In the genomic region with DNA sequence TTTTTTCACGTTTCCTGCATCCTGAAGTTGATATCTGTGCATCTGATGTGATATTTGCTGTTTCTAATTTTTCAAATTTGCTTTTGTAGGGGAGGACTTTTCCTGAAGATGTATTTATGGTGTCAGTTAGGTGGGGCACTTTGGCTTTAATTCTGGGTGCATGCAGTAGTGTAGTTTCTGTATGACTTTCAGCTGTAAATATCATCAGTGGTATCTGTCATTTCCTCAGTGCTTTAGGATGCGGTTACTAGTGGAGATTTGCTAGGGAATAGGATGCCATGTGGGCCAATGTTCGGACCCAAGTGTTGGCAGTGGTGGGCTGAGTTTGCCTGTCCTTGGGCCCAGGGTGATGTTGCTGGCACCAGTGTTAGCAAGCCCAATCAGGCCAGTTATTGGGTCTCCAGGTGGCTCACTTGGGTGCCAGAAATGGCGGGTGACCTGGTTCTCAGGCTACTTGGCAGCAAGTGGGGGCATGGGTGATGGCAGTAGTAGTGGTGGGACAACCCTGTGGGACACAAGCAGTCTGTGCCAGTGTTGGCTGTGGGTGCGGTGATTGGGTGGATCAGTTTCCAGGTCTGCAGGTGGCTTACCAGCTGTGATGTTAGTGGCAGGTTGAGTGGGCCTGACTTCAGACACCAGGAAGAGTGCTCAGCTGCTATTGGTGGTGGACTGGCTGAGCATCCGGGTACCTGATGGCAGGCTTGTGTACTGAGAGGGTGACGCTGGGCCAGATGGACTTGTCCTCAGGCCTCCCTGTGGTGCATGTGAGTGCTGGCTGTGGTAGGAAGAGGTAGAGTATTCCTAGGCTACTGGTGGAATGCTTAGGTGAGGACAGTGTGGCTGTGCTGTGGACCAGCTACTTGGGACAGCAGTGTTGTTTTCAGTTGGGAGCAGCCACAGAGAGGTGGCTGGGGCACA, we compare ENCODE assay signal across 17 cellular contexts. TPM values are rescaled to one million over a fixed set of nuclear protein-coding genes. Genes with fewer than 3 reads are reported as not detected.
DNase-seq lines count a peak whose midpoint lies in the region; ATAC-seq, FAIRE-seq and TF ChIP-seq lines count a peak whose summit lies in the region.
"Had no signal": no experiment of that assay in that cellular context is flagged by ENCODE, and none has a peak within 500 bp of the region (broad histone marks: within the 10 kb centered on the region; RNA-seq: fewer than 3 reads in every experiment).

No MANE protein-coding gene starts in this region.

- H3K27ac Mint-ChIP-seq in activated T-cell treated with anti-CD3 and anti-CD28 coated beads, Interleukin-2, amount 50 U/mL, for 72 hours = peak overlapping the region; percentile 7
- H3K27ac Mint-ChIP-seq in naive thymus-derived CD4-positive, alpha-beta T cell = peak overlapping the region in 6 of 9 donors; percentile 8 to 78 (median 52)
- no peak overlapping the region for H3K27ac Mint-ChIP-seq in endothelial cell (ENCODE audit: unreplicated experiment)

- peak overlapping the region; percentile 6 to 16 for H3K4me3 Mint-ChIP-seq in activated T-cell treated with anti-CD3 and anti-CD28 coated beads, Interleukin-2, amount 50 U/mL, for 72 hours
- peak overlapping the region in 9 of 10 donors; percentile 4 to 77 (median 49) for H3K4me3 Mint-ChIP-seq in naive thymus-derived CD4-positive, alpha-beta T cell
- no peak overlapping the region for H3K4me3 Mint-ChIP-seq in endothelial cell (ENCODE audit: unreplicated experiment)

- peaks cover 6 to 15% of the 10 kb centered on the region in 2 donors for H3K9me3 Mint-ChIP-seq in activated T-cell treated with anti-CD3 and anti-CD28 coated beads, Interleukin-2, amount 50 U/mL, for 72 hours
- peaks cover 0 to 29% (median 9%) of the 10 kb centered on the region in 11 donors for H3K9me3 Mint-ChIP-seq in naive thymus-derived CD4-positive, alpha-beta T cell
- no peaks in the 10 kb centered on the region for H3K9me3 Mint-ChIP-seq in endothelial cell (ENCODE audit: unreplicated experiment)

- no peak for FAIRE-seq in GM12878 (lab: Jason Lieb, UNC)
- FAIRE-seq: endometrium had no signal

- CTCF ChIA-PET in GM12878 (lab: Yijun Ruan, JAX) = no interaction called here
- CTCF ChIA-PET in naive thymus-derived CD4-positive, alpha-beta T cell (lab: Charles Lee) = no interaction called here

- no peak for TF ChIP-seq POLR2A in GM12878 (IDR thresholded peaks at IDR 0.05; ENCODE audit: low read depth, low read length)

- H2AFZ ChIP-seq in GM12878 (ENCODE audit: control insufficient read depth, low read depth, low read length) = no peak overlapping the region

- 66% methylated on average over 7 of the region's 7 CpGs for WGBS in GM12878 (ENCODE audit: insufficient coverage, insufficient replicate concordance, low lambda C conversion rate, missing lambda C conversion rate)

- H3K4me1 ChIP-seq in GM12878 (ENCODE audit: control insufficient read depth, insufficient read depth, low read length) = peaks cover 8% of the 10 kb centered on the region
- H3K4me1 ChIP-seq in naive thymus-derived CD4-positive, alpha-beta T cell (ENCODE audit: control insufficient read depth in 2 of 2, insufficient read depth in 2 of 2, low read length in 2 of 2) = peaks cover 0 to 64% of the 10 kb centered on the region in 2 donors
- H3K4me1 ChIP-seq: prostate gland had no signal

- TF ChIP-seq CTCF in GM12878 (IDR thresholded peaks at IDR 0.05 in 2 of 3, conservative IDR thresholded peaks at IDR 0.05 in 1 of 3; ENCODE audit: control insufficient read depth in 2 of 3, extremely low read depth in 1 of 3, insufficient read depth in 1 of 3, low read depth in 3 of 3, low read length in 3 of 3) = no peak
- TF ChIP-seq CTCF in endothelial cell (IDR thresholded peaks at IDR 0.05; ENCODE audit: unreplicated experiment) = no peak

- no peaks in the 10 kb centered on the region; the same call in 1 of the 2 replicates for H3K79me2 ChIP-seq in GM12878 (ENCODE audit: control insufficient read depth, insufficient read depth, low read length)

- SMC1A ChIA-PET in GM12878 (lab: Charles Lee; ENCODE audit: uncharacterized antibody, unreplicated experiment) = interaction anchor here (0.9 to 1.6 kb wide), 3 partner anchors 10 to 17 kb away, joined by 3 to 6 read pairs (median 4); no protein-coding TSS in a partner anchor

- no peaks in the 10 kb centered on the region for H4K20me1 ChIP-seq in GM12878 (ENCODE audit: control insufficient read depth, insufficient read depth)

- TF ChIP-seq EP300 in GM12878 (IDR thresholded peaks at IDR 0.05; ENCODE audit: borderline replicate concordance in 1 of 2, control insufficient read depth in 1 of 2, low read depth in 2 of 2, low read length in 2 of 2) = no peak

- POLR2A ChIA-PET in GM12878 (lab: Charles Lee) = interaction anchor here (0.6 to 0.9 kb wide), 3 partner anchors 17 to 278 kb away, joined by 3 read pairs; no protein-coding TSS in a partner anchor
- POLR2A ChIA-PET in naive thymus-derived CD4-positive, alpha-beta T cell (lab: Charles Lee) = interaction anchor here (1.3 kb wide), 1 partner anchor 24 kb away, joined by 3 read pairs; the partner anchor contains the start of gene CD55

- H3K4me2 ChIP-seq in GM12878 (ENCODE audit: control insufficient read depth, insufficient read depth) = no peak overlapping the region

- H3K36me3 ChIP-seq in GM12878 (ENCODE audit: control insufficient read depth in 2 of 2, insufficient read depth in 2 of 2, low read length in 1 of 2) = peaks cover 4 to 5% of the 10 kb centered on the region in 2 experiments; a peak in 2 of 4 replicates
- peaks cover 0 to 45% (median 19%) of the 10 kb centered on the region in 3 experiments for H3K36me3 ChIP-seq in naive thymus-derived CD4-positive, alpha-beta T cell (ENCODE audit: control insufficient read depth in 2 of 3, insufficient read depth in 3 of 3, low read length in 3 of 3)
- H3K36me3 ChIP-seq: cardiac muscle cell, prostate gland had no signal

- RAD21 ChIA-PET in GM12878 (lab: Charles Lee; ENCODE audit: unreplicated experiment) = interaction anchor here (0.9 kb wide), 1 partner anchor 12 kb away, joined by 4 read pairs; no protein-coding TSS in a partner anchor

- H3K4me1 Mint-ChIP-seq in activated T-cell treated with anti-CD3 and anti-CD28 coated beads, Interleukin-2, amount 50 U/mL, for 72 hours (ENCODE audit: low read depth) = peaks cover 89% of the 10 kb centered on the region
- H3K4me1 Mint-ChIP-seq in naive thymus-derived CD4-positive, alpha-beta T cell = peaks cover 64 to 98% (median 96%) of the 10 kb centered on the region in 7 donors
- H3K4me1 Mint-ChIP-seq in endothelial cell (ENCODE audit: unreplicated experiment) = no peaks in the 10 kb centered on the region

- H3K9ac ChIP-seq in GM12878 (ENCODE audit: control insufficient read depth, insufficient read depth, low read length) = no peak overlapping the region

- intact Hi-C loops in GM12878 (cut with micrococcal nuclease; ENCODE audit: unreplicated experiment) = no loop called here
- intact Hi-C loops in naive thymus-derived CD4-positive, alpha-beta T cell (cut with micrococcal nuclease) = loop anchor here in 1 of 2 donors (1.0 kb wide), 1 partner anchor 10 kb away; no protein-coding TSS in a partner anchor

- no peaks in the 10 kb centered on the region for H3K27me3 Mint-ChIP-seq in activated T-cell treated with anti-CD3 and anti-CD28 coated beads, Interleukin-2, amount 50 U/mL, for 72 hours (ENCODE audit: low read depth)
- H3K27me3 Mint-ChIP-seq in naive thymus-derived CD4-positive, alpha-beta T cell = no peaks in the 10 kb centered on the region
- peaks cover 3% of the 10 kb centered on the region for H3K27me3 Mint-ChIP-seq in endothelial cell (ENCODE audit: unreplicated experiment)

- in situ Hi-C loops in GM12878 (cut with MboI) = no loop called here

- H3K4me3 ChIP-seq in GM12878 = no peak overlapping the region
- no peak overlapping the region for H3K4me3 ChIP-seq in naive thymus-derived CD4-positive, alpha-beta T cell (ENCODE audit: low read length)
- H3K4me3 ChIP-seq: cardiac muscle cell, prostate gland, thoracic aorta had no signal

- peaks cover 52 to 83% of the 10 kb centered on the region in 2 donors for H3K36me3 Mint-ChIP-seq in activated T-cell treated with anti-CD3 and anti-CD28 coated beads, Interleukin-2, amount 50 U/mL, for 72 hours (ENCODE audit: insufficient read depth in 2 of 2)
- H3K36me3 Mint-ChIP-seq in naive thymus-derived CD4-positive, alpha-beta T cell = peaks cover 45 to 90% (median 86%) of the 10 kb centered on the region in 5 donors
- peaks cover 11% of the 10 kb centered on the region for H3K36me3 Mint-ChIP-seq in endothelial cell (ENCODE audit: low read depth, unreplicated experiment)

- DNase-seq in activated T-cell treated with anti-CD3 and anti-CD28 coated beads, Interleukin-2, amount 50 U/mL, for 72 hours = no peak
- DNase-seq in activated T-cell treated with anti-CD3 and anti-CD28 coated beads, Interleukin-2, amount 50 U/mL, for 48 hours = no peak
- DNase-seq in GM12878 (ENCODE audit: low read depth, low spot score) (no peak), endothelial cell (ENCODE audit: low spot score) (no peak)
- DNase-seq in naive thymus-derived CD4-positive, alpha-beta T cell = no peak
- DNase-seq in stimulated activated CD8-positive, alpha-beta memory T cell treated with anti-CD3 and anti-CD28 coated beads, Interleukin-4, amount 100 ng/mL, for 48 hours = no peak
- DNase-seq: ACHN; activated CD4-positive, alpha-beta T cell treated with anti-CD3 and anti-CD28 coated beads for 4 hours; activated gamma-delta T cell; KBM-7; SHP77 had no signal

- ATAC-seq in activated T-cell treated with anti-CD3 and anti-CD28 coated beads, Interleukin-2, amount 50 U/mL, for 72 hours (replicated peaks in 1 of 2) = peak; percentile 37 to 64
- peak; percentile 60 for ATAC-seq in GM12878
- ATAC-seq in naive thymus-derived CD4-positive, alpha-beta T cell = peak; percentile 17
- ATAC-seq in GM21825 (IDR thresholded peaks at IDR 0.05; ENCODE audit: unreplicated experiment) = no peak

- TF ChIP-seq RAD21 in GM12878 (IDR thresholded peaks at IDR 0.05; ENCODE audit: insufficient read depth, low read depth, low read length) = no peak

- no peaks in the 10 kb centered on the region for H3K27me3 ChIP-seq in GM12878 (replicated peaks in 1 of 2; ENCODE audit: control insufficient read depth in 2 of 2, insufficient read depth in 2 of 2, low read length in 1 of 2)
- no peaks in the 10 kb centered on the region for H3K27me3 ChIP-seq in naive thymus-derived CD4-positive, alpha-beta T cell (ENCODE audit: control insufficient read depth in 2 of 2, insufficient read depth in 2 of 2, low read length in 2 of 2)
- H3K27me3 ChIP-seq: cardiac muscle cell had no signal

- no TSS peak for BruUV-seq in GM12878 (replicated peaks; lab: Mats Ljungman, UMichigan)

- H3K27ac ChIP-seq in GM12878 (ENCODE audit: control insufficient read depth, insufficient read depth) (no peak overlapping the region), temporal lobe (ENCODE audit: low read depth, low read length) (peak overlapping the region; percentile 2)
- H3K27ac ChIP-seq in naive thymus-derived CD4-positive, alpha-beta T cell (ENCODE audit: low read depth, low read length) = no peak overlapping the region
- H3K27ac ChIP-seq: cardiac muscle cell, prostate gland had no signal

- H3K9me3 ChIP-seq in GM12878 (replicated peaks; ENCODE audit: control insufficient read depth, insufficient read depth, low read length) = peaks cover 10% of the 10 kb centered on the region; the same call in 2 of the 3 replicates
- no peaks in the 10 kb centered on the region for H3K9me3 ChIP-seq in naive thymus-derived CD4-positive, alpha-beta T cell (ENCODE audit: control insufficient read depth in 2 of 3, low read length in 3 of 3)
- H3K9me3 ChIP-seq: prostate gland, thoracic aorta had no signal

RNA-seq across cellular contexts. Expression of gene CD55, which starts 24.4 kb away (rescaled TPM):
- 100 to 1,000 TPM; 137 to 147 TPM for total RNA-seq in activated T-cell treated with anti-CD3 and anti-CD28 coated beads, Interleukin-2, amount 50 U/mL, for 72 hours
- 205 and 212 TPM in 2 replicates for total RNA-seq in GM12878 (2013; cell fraction: nucleolus; rRNA removed)
- total RNA-seq in GM12878 (2014; rRNA removed) = 15.7 and 21.1 TPM in 2 replicates
- 19.3 and 19.9 TPM in 2 replicates for total RNA-seq in GM12878 (2014; rRNA removed; fragmentation: Illumina TruSeq; extraction: Trizol)
- 14.5 and 19.2 TPM in 2 replicates for total RNA-seq in GM12878 (2021)
- 9.2 TPM for polyA plus RNA-seq in GM12878 (2011; ENCODE audit: low read depth)
- polyA plus RNA-seq in GM12878 (2011; rRNA removed) = 46.5 and 56.3 TPM in 2 replicates
- 16.5 and 25.0 TPM in 2 replicates for polyA plus RNA-seq in GM12878 (2011; cell fraction: cytosol; rRNA removed)
- polyA plus RNA-seq in GM12878 (2011; cell fraction: nucleus; rRNA removed) = 14.5 and 22.6 TPM in 2 replicates
- 19.0 and 23.8 TPM in 2 replicates for polyA plus RNA-seq in GM12878 (2012)
- polyA plus RNA-seq in GM12878 (2014; fragmentation: Illumina TruSeq; extraction: Trizol) = 19.8 and 28.7 TPM in 2 replicates
- polyA plus RNA-seq in GM12878 (2014; fragmentation: Nextera tagmentation; extraction: Ambion mirVana) = 1 to 10 TPM; 5.2 to 6.0 TPM
- polyA plus RNA-seq in GM12878 (2014; rRNA removed) = 16.0 and 17.6 TPM in 2 replicates
- polyA plus RNA-seq in GM12878 (2016; fragmentation: Nextera tagmentation; extraction: Ambion mirVana) = 10 to 100 TPM; 12.3 to 14.2 TPM
- polyA minus RNA-seq in GM12878 (2011; rRNA and poly(A)+ RNA removed) = 19.8 and 28.5 TPM in 2 replicates
- 16.7 and 19.1 TPM in 2 replicates for polyA minus RNA-seq in GM12878 (2011; cell fraction: cytosol; rRNA and poly(A)+ RNA removed)
- polyA minus RNA-seq in GM12878 (2011; cell fraction: nucleus; rRNA and poly(A)+ RNA removed) = 26.5 and 41.1 TPM in 2 replicates
- 100 to 1,000 TPM; 122 to 264 (median 134) TPM for total RNA-seq in naive thymus-derived CD4-positive, alpha-beta T cell
- polyA plus RNA-seq in naive thymus-derived CD4-positive, alpha-beta T cell = 100 to 1,000 TPM; 115 to 185 TPM
- total RNA-seq in temporal lobe = 3.0 TPM
- 16.0 TPM for total RNA-seq in endothelial cell (ENCODE audit: unreplicated experiment)
